Comparison of ENCODE assay signal across 29 cellular contexts in genomic region chr15:75425966-75426500, GRCh38. TPM values are rescaled to one million over a fixed set of nuclear protein-coding genes. Genes with fewer than 3 reads are reported as not detected.
DNase-seq lines count a peak whose midpoint lies in the region; ATAC-seq and TF ChIP-seq lines count a peak whose summit lies in the region.
"Had no signal": no experiment of that assay in that cellular context is flagged by ENCODE, and none has a peak within 500 bp of the region (broad histone marks: within the 10 kb centered on the region; RNA-seq: fewer than 3 reads in every experiment).

No MANE protein-coding gene starts in this region.

- 83 to 100% methylated on average over 1 to 3 of the region's 3 CpGs for WGBS in endodermal cell (ENCODE audit: insufficient coverage in 1 of 2, insufficient read length in 1 of 2), 2 experiments

- H3K36me3 Mint-ChIP-seq in activated CD8-positive, alpha-beta memory T cell treated with anti-CD3 and anti-CD28 coated beads, Interleukin-2, amount 10 ng/mL, durations not matched to agents 7 days and 5 days, result peaks cover 39% of the 10 kb centered on the region
- H3K36me3 Mint-ChIP-seq in CD4-positive, CD25-positive, alpha-beta regulatory T cell, result peaks cover 26% of the 10 kb centered on the region
- peaks cover 61% of the 10 kb centered on the region for H3K36me3 Mint-ChIP-seq in endodermal cell (ENCODE audit: low read depth)

- CTCF ChIA-PET in activated CD8-positive, alpha-beta memory T cell treated with anti-CD3 and anti-CD28 coated beads, Interleukin-2, amount 10 ng/mL, durations not matched to agents 7 days and 5 days (lab: Charles Lee), result no interaction called here

- DNase-seq in activated CD8-positive, alpha-beta memory T cell treated with anti-CD3 and anti-CD28 coated beads, Interleukin-2, amount 10 ng/mL, durations not matched to agents 7 days and 5 days, result no peak
- no peak for DNase-seq in activated CD8-positive, alpha-beta memory T cell treated with anti-CD3 and anti-CD28 coated beads, Interleukin-2, amount 50 U/mL, for 48 hours
- no peak for DNase-seq in CD4-positive, CD25-positive, alpha-beta regulatory T cell
- peak; percentile 37 for DNase-seq in NCI-H69 (lab: John Stamatoyannopoulos, UW)
- no peak for DNase-seq in endodermal cell
- DNase-seq in DMS79 treated with DMSO at 0.1 percent for 48 hours (lab: John Stamatoyannopoulos, UW), result no peak
- DNase-seq in occipital lobe (lab: John Stamatoyannopoulos, UW), result no peak
- DNase-seq: activated CD4-positive, alpha-beta memory T cell treated with anti-CD3 and anti-CD28 coated beads for 36 hours; activated effector memory CD4-positive, alpha-beta T cell treated with Interleukin-2 at 50 U/mL for 16 hours; DMS53; effector memory CD4-positive, alpha-beta T cell; esophagus squamous epithelium; Karpas-422; NCI-H1436 treated with DMSO at 0.1 percent for 48 hours; NCI-H2081 treated with DMSO at 0.1 percent for 48 hours; NCI-H345; NCI-H774; nucleus accumbens; SIG-M5; stimulated activated CD4-positive, alpha-beta T cell treated with anti-CD3 and anti-CD28 coated beads, Interleukin-4, amount 100 ng/mL, for 1 hour; T1000; transverse colon had no signal

- H3K27ac ChIP-seq in CD4-positive, CD25-positive, alpha-beta regulatory T cell (ENCODE audit: insufficient read depth, low read length, poor library complexity, severe bottlenecking), result peak overlapping the region; percentile 15
- H3K27ac ChIP-seq in endodermal cell (ENCODE audit: low read depth, low read length), result no peak overlapping the region
- H3K27ac ChIP-seq: coronary artery, esophagus squamous epithelium, prostate gland, transverse colon had no signal

- H3K4me1 ChIP-seq in CD4-positive, CD25-positive, alpha-beta regulatory T cell (ENCODE audit: control insufficient read depth, insufficient read depth, low read length, poor library complexity, severe bottlenecking), result peaks cover 3% of the 10 kb centered on the region
- no peaks in the 10 kb centered on the region for H3K4me1 ChIP-seq in endodermal cell (ENCODE audit: control insufficient read depth, insufficient read depth, low read length)
- H3K4me1 ChIP-seq: prostate gland had no signal

- no peaks in the 10 kb centered on the region for H3K27me3 ChIP-seq in CD4-positive, CD25-positive, alpha-beta regulatory T cell (ENCODE audit: control insufficient read depth, insufficient read depth, low read length)
- no peaks in the 10 kb centered on the region for H3K27me3 ChIP-seq in endodermal cell (ENCODE audit: control insufficient read depth, insufficient read depth, low read length, poor library complexity, severe bottlenecking)
- H3K27me3 ChIP-seq: esophagus squamous epithelium, transverse colon had no signal

- ATAC-seq in activated CD8-positive, alpha-beta memory T cell treated with anti-CD3 and anti-CD28 coated beads, Interleukin-2, amount 10 ng/mL, durations not matched to agents 7 days and 5 days, result no peak
- ATAC-seq in CD4-positive, CD25-positive, alpha-beta regulatory T cell (ENCODE audit: low read depth in 2 of 2), result no peak
- no peak for ATAC-seq in GM18519 (IDR thresholded peaks at IDR 0.05; ENCODE audit: low FRiP score, unreplicated experiment)
- ATAC-seq: HCT116, HepG2, sciatic nerve had no signal

- no peak overlapping the region for H3K4me3 Mint-ChIP-seq in activated CD8-positive, alpha-beta memory T cell treated with anti-CD3 and anti-CD28 coated beads, Interleukin-2, amount 10 ng/mL, durations not matched to agents 7 days and 5 days
- no peak overlapping the region for H3K4me3 Mint-ChIP-seq in CD4-positive, CD25-positive, alpha-beta regulatory T cell
- H3K4me3 Mint-ChIP-seq in endodermal cell, result no peak overlapping the region
- H3K4me3 Mint-ChIP-seq: activated CD4-positive, alpha-beta memory T cell treated with anti-CD3 and anti-CD28 coated beads for 36 hours; mesothelial cell of epicardium had no signal

- H3K27ac Mint-ChIP-seq in activated CD8-positive, alpha-beta memory T cell treated with anti-CD3 and anti-CD28 coated beads, Interleukin-2, amount 10 ng/mL, durations not matched to agents 7 days and 5 days, result peak overlapping the region; percentile 32
- H3K27ac Mint-ChIP-seq in CD4-positive, CD25-positive, alpha-beta regulatory T cell, result peak overlapping the region in 1 of 3 donors; percentile 1
- no peak overlapping the region for H3K27ac Mint-ChIP-seq in endodermal cell
- H3K27ac Mint-ChIP-seq: activated CD4-positive, alpha-beta memory T cell treated with anti-CD3 and anti-CD28 coated beads for 36 hours; mesothelial cell of epicardium had no signal

- H3K27me3 Mint-ChIP-seq in activated CD8-positive, alpha-beta memory T cell treated with anti-CD3 and anti-CD28 coated beads, Interleukin-2, amount 10 ng/mL, durations not matched to agents 7 days and 5 days, result no peaks in the 10 kb centered on the region
- H3K27me3 Mint-ChIP-seq in CD4-positive, CD25-positive, alpha-beta regulatory T cell, result no peaks in the 10 kb centered on the region
- no peaks in the 10 kb centered on the region for H3K27me3 Mint-ChIP-seq in endodermal cell (ENCODE audit: insufficient read depth)
- H3K27me3 Mint-ChIP-seq: activated CD4-positive, alpha-beta memory T cell treated with anti-CD3 and anti-CD28 coated beads for 36 hours had no signal

- H3K4me1 Mint-ChIP-seq in activated CD8-positive, alpha-beta memory T cell treated with anti-CD3 and anti-CD28 coated beads, Interleukin-2, amount 10 ng/mL, durations not matched to agents 7 days and 5 days, result peaks cover 20% of the 10 kb centered on the region
- H3K4me1 Mint-ChIP-seq in CD4-positive, CD25-positive, alpha-beta regulatory T cell, result peaks cover 10 to 27% (median 14%) of the 10 kb centered on the region in 4 donors
- H3K4me1 Mint-ChIP-seq in endodermal cell, result peaks cover 7% of the 10 kb centered on the region
- H3K4me1 Mint-ChIP-seq: mesothelial cell of epicardium had no signal

- H3K9me3 ChIP-seq in CD4-positive, CD25-positive, alpha-beta regulatory T cell (ENCODE audit: control insufficient read depth in 2 of 2, low read length in 2 of 2), result no peaks in the 10 kb centered on the region
- H3K9me3 ChIP-seq in endodermal cell (ENCODE audit: control insufficient read depth, low read length), result no peaks in the 10 kb centered on the region
- H3K9me3 ChIP-seq: esophagus squamous epithelium, prostate gland, transverse colon had no signal

- no peak overlapping the region for H3K4me3 ChIP-seq in CD4-positive, CD25-positive, alpha-beta regulatory T cell (ENCODE audit: low read depth, low read length)
- no peak overlapping the region for H3K4me3 ChIP-seq in endodermal cell (ENCODE audit: low read length)
- H3K4me3 ChIP-seq: coronary artery, esophagus squamous epithelium, prostate gland, transverse colon had no signal

- no peak overlapping the region for H3K9ac ChIP-seq in endodermal cell (ENCODE audit: extremely low read depth, low read length, poor library complexity, severe bottlenecking)

- no peaks in the 10 kb centered on the region for H3K9me3 Mint-ChIP-seq in activated CD8-positive, alpha-beta memory T cell treated with anti-CD3 and anti-CD28 coated beads, Interleukin-2, amount 10 ng/mL, durations not matched to agents 7 days and 5 days (ENCODE audit: low read depth)
- H3K9me3 Mint-ChIP-seq in CD4-positive, CD25-positive, alpha-beta regulatory T cell, result no peaks in the 10 kb centered on the region
- H3K9me3 Mint-ChIP-seq in endodermal cell, result no peaks in the 10 kb centered on the region
- H3K9me3 Mint-ChIP-seq: activated CD4-positive, alpha-beta memory T cell treated with anti-CD3 and anti-CD28 coated beads for 36 hours; mesothelial cell of epicardium had no signal

- TF ChIP-seq CTCF in endodermal cell (conservative IDR thresholded peaks at IDR 0.05), result peak; percentile 32

- peaks cover 60% of the 10 kb centered on the region for H3K36me3 ChIP-seq in CD4-positive, CD25-positive, alpha-beta regulatory T cell (ENCODE audit: control insufficient read depth, insufficient read depth, low read length)
- H3K36me3 ChIP-seq in endodermal cell (ENCODE audit: control insufficient read depth, insufficient read depth, low read length), result peaks cover 80% of the 10 kb centered on the region

RNA-seq across cellular contexts. Expression of gene SIN3A, which starts 25.5 kb away (rescaled TPM):
- total RNA-seq in activated CD8-positive, alpha-beta memory T cell treated with anti-CD3 and anti-CD28 coated beads, Interleukin-2, amount 10 ng/mL, durations not matched to agents 7 days and 5 days, result 100 to 1,000 TPM; 100 to 111 TPM
- total RNA-seq in CD4-positive, CD25-positive, alpha-beta regulatory T cell, result 123 TPM
- 10 to 100 TPM; 13.6 to 15.0 (median 14.8) TPM for polyA plus RNA-seq in CD4-positive, CD25-positive, alpha-beta regulatory T cell
- 100 to 1,000 TPM; 119 to 123 TPM for total RNA-seq in endodermal cell
- polyA plus RNA-seq in endodermal cell (2013, experiment 1 of 2), result 56.8 TPM
- polyA plus RNA-seq in endodermal cell (2013, experiment 2 of 2), result 56.4 TPM
- total RNA-seq in occipital lobe, result 34.8 TPM

RNA-seq across cellular contexts. Expression of gene MAN2C1, which starts 57.6 kb away (rescaled TPM):
- 100 to 1,000 TPM; 143 to 170 TPM for total RNA-seq in activated CD8-positive, alpha-beta memory T cell treated with anti-CD3 and anti-CD28 coated beads, Interleukin-2, amount 10 ng/mL, durations not matched to agents 7 days and 5 days
- total RNA-seq in CD4-positive, CD25-positive, alpha-beta regulatory T cell, result 353 TPM
- polyA plus RNA-seq in CD4-positive, CD25-positive, alpha-beta regulatory T cell, result 10 to 100 TPM; 21.4 to 32.9 (median 30.6) TPM
- total RNA-seq in endodermal cell (100 to 1,000 TPM; 150 to 224 TPM), occipital lobe (70.3 TPM)
- 142 TPM for polyA plus RNA-seq in endodermal cell (2013, experiment 1 of 2)
- polyA plus RNA-seq in endodermal cell (2013, experiment 2 of 2), result 131 TPM
